Comparison of ENCODE assay signal across 7 cellular contexts in the genomic region with DNA sequence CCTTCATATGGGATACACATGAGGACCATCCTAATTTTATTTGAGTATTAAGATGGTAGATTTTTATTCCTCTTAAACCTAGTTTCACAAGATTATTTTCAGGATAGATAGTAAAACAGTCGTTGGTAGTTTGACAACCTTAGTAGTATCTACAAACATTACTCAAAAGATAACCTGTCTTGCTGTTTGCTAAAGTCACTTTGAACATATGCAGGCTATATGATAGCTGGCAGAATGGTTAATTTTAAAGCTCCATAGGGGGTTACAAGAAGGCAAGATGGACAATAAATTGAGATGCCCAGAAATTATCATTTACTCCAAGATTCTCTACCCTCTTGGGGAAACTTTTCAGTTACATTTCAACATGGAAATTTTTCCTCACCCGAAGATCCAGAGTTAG.
"Had no signal": no experiment of that assay in that cellular context is flagged by ENCODE, and none has a peak within 500 bp of the region (broad histone marks: within the 10 kb centered on the region; RNA-seq: fewer than 3 reads in every experiment).

No MANE protein-coding gene starts in this region.

- DNase-seq: GDM1, GF-D8 had no signal

- FAIRE-seq: G401.6, GM12891, GM12892, GM18507, GM19239 had no signal
